Comparison of ENCODE assay signal across 8 cellular contexts in genomic region chr5:16456103-16456832, GRCh38. TPM values are rescaled to one million over a fixed set of nuclear protein-coding genes. Genes with fewer than 3 reads are reported as not detected.
A peak's percentile ranks its signal among the peaks of the same experiment; 100 is the strongest.
DNase-seq lines count a peak whose midpoint lies in the region; ATAC-seq and TF ChIP-seq lines count a peak whose summit lies in the region.

No MANE protein-coding gene starts in this region.

- DNase-seq in SIG-M5 treated with dmso at 0.1 percent for 504 hours (lab: John Stamatoyannopoulos, UW; ENCODE audit: unreplicated experiment) (peak; percentile 66), SIG-M5 (lab: John Stamatoyannopoulos, UW) (no peak), HuH-7.5 (ENCODE audit: low spot score) (peak; percentile 12), NT2/D1 (ENCODE audit: low read depth, low spot score) (peak; percentile 54), left ventricle myocardium inferior (no peak), retinal pigment epithelial cell (ENCODE audit: low read depth) (peak; percentile 52)
- peak; percentile 17 for DNase-seq in activated naive CD8-positive, alpha-beta T cell treated with anti-CD3 and anti-CD28 coated beads, Interleukin-2, amount 50 U/mL, for 24 hours

- H3K27ac Mint-ChIP-seq in activated naive CD8-positive, alpha-beta T cell treated with anti-CD3 and anti-CD28 coated beads, Interleukin-2, amount 50 U/mL, for 24 hours: peak overlapping the region; percentile 78

- no peaks in the 10 kb centered on the region for H3K9me3 Mint-ChIP-seq in activated naive CD8-positive, alpha-beta T cell treated with anti-CD3 and anti-CD28 coated beads, Interleukin-2, amount 50 U/mL, for 24 hours

- H3K4me1 Mint-ChIP-seq in activated naive CD8-positive, alpha-beta T cell treated with anti-CD3 and anti-CD28 coated beads, Interleukin-2, amount 50 U/mL, for 24 hours: peaks cover 72% of the 10 kb centered on the region

- H3K36me3 ChIP-seq in NT2/D1 (ENCODE audit: insufficient read depth, insufficient read length, low read length) (peaks cover 65% of the 10 kb centered on the region), left ventricle myocardium inferior (peaks cover 71% of the 10 kb centered on the region)

- H3K27ac ChIP-seq in left ventricle myocardium inferior (replicated peaks): peak overlapping the region; percentile 84

- intact Hi-C loops in left ventricle myocardium inferior (cut with micrococcal nuclease): loop anchor here (10.0 kb wide), 1 partner anchor 291 kb away; no protein-coding TSS in a partner anchor

- TF ChIP-seq CTCF in left ventricle myocardium inferior (IDR thresholded peaks at IDR 0.05; ENCODE audit: borderline replicate concordance) (peak; percentile 75), retinal pigment epithelial cell (conservative IDR thresholded peaks at IDR 0.05; ENCODE audit: low read depth, low read length) (peak; percentile 63)

- no peaks in the 10 kb centered on the region for H3K27me3 Mint-ChIP-seq in activated naive CD8-positive, alpha-beta T cell treated with anti-CD3 and anti-CD28 coated beads, Interleukin-2, amount 50 U/mL, for 24 hours

- H3K4me3 ChIP-seq in NT2/D1 (ENCODE audit: insufficient read length, low read depth): no peak overlapping the region
- H3K4me3 ChIP-seq in left ventricle myocardium inferior: no peak overlapping the region
- no peak overlapping the region for H3K4me3 ChIP-seq in retinal pigment epithelial cell (ENCODE audit: low read length)

- no peak overlapping the region for H3K9ac ChIP-seq in NT2/D1 (ENCODE audit: insufficient read length, low read depth)

- H3K4me1 ChIP-seq in NT2/D1 (ENCODE audit: insufficient read depth, insufficient read length) (peaks cover 2% of the 10 kb centered on the region), left ventricle myocardium inferior (peaks cover 89% of the 10 kb centered on the region)

- H3K4me3 Mint-ChIP-seq in activated naive CD8-positive, alpha-beta T cell treated with anti-CD3 and anti-CD28 coated beads, Interleukin-2, amount 50 U/mL, for 24 hours: peak overlapping the region; percentile 39

- H3K27me3 ChIP-seq in NT2/D1 (ENCODE audit: insufficient read depth, insufficient read length) (no peaks in the 10 kb centered on the region), left ventricle myocardium inferior (ENCODE audit: low read depth) (no peaks in the 10 kb centered on the region)

- H3K9me3 ChIP-seq in NT2/D1 (ENCODE audit: insufficient read depth, low read length) (no peaks in the 10 kb centered on the region), left ventricle myocardium inferior (replicated peaks) (no peaks in the 10 kb centered on the region)

- H3K36me3 Mint-ChIP-seq in activated naive CD8-positive, alpha-beta T cell treated with anti-CD3 and anti-CD28 coated beads, Interleukin-2, amount 50 U/mL, for 24 hours (ENCODE audit: low read depth): peaks cover 62% of the 10 kb centered on the region

- ATAC-seq in GM21576 (IDR thresholded peaks at IDR 0.05; ENCODE audit: unreplicated experiment): peak; percentile 78
- peak; percentile 82 for ATAC-seq in activated naive CD8-positive, alpha-beta T cell treated with anti-CD3 and anti-CD28 coated beads, Interleukin-2, amount 50 U/mL, for 24 hours

RNA-seq across cellular contexts. Expression of gene ZNF622, which starts 9.3 kb away (rescaled TPM):
- total RNA-seq in left ventricle myocardium inferior: 56.1 TPM

Comparison
In these comparisons a context has a peak if more than half of its experiments do, and no peak if none do; other contexts are left out.
1. DNase-seq: peak in SIG-M5 treated with dmso at 0.1 percent for 504 hours (single experiment), HuH-7.5 (single experiment), NT2/D1 (single experiment), activated naive CD8-positive, alpha-beta T cell treated with anti-CD3 and anti-CD28 coated beads, Interleukin-2, amount 50 U/mL, for 24 hours (single experiment) and retinal pigment epithelial cell (single experiment); none in SIG-M5 (single experiment) and left ventricle myocardium inferior (single experiment).